ENCODE assay signal across 10 cellular contexts in genomic region chr20:47262365-47263013, GRCh38.
DNase-seq lines count a peak whose midpoint lies in the region; ATAC-seq and TF ChIP-seq lines count a peak whose summit lies in the region.
"Had no signal": no experiment of that assay in that cellular context is flagged by ENCODE, and none has a peak within 500 bp of the region (broad histone marks: within the 10 kb centered on the region; RNA-seq: fewer than 3 reads in every experiment).

No MANE protein-coding gene starts in this region.

- ATAC-seq in GM21528 (IDR thresholded peaks at IDR 0.05; ENCODE audit: low FRiP score, unreplicated experiment): peak; percentile 56

- intact Hi-C loops in dorsolateral prefrontal cortex (cut with DNase I): loop anchor here in 1 of 2 donors (10.0 kb wide), 1 partner anchor 232 kb away; no protein-coding TSS in a partner anchor

- TF ChIP-seq CTCF in GM12864 (IDR thresholded peaks at IDR 0.05; ENCODE audit: low read depth, low read length, missing control alignments): no peak
- no peak for TF ChIP-seq CTCF in dorsolateral prefrontal cortex (IDR thresholded peaks at IDR 0.05 in 54 of 56, conservative IDR thresholded peaks at IDR 0.05 in 2 of 56; ENCODE audit: low read depth in 1 of 56, partially characterized antibody in 56 of 56)

- no peaks in the 10 kb centered on the region for H3K27me3 ChIP-seq in dorsolateral prefrontal cortex

- H3K27ac ChIP-seq in dorsolateral prefrontal cortex: peak overlapping the region in 47 of 59 donors; percentile 6 to 84 (median 62)
- H3K27ac ChIP-seq: PC-9 had no signal

- DNase-seq in GM12864 (ENCODE audit: low read depth) (peak; percentile 68), NCI-H1092 (lab: John Stamatoyannopoulos, UW) (peak; percentile 87), dorsolateral prefrontal cortex (no peak), 8988T (no peak), mucosa of gallbladder (ENCODE audit: low spot score) (no peak), NCI-H2196 treated with DMSO at 0.1 percent for 48 hours (lab: John Stamatoyannopoulos, UW; ENCODE audit: unreplicated experiment) (no peak), ACHN (no peak)
- DNase-seq: kidney, PC-9 had no signal

- in situ Hi-C loops in ACHN (cut with HindIII; ENCODE audit: low pct_ligation_motif_present, low pct_unique_long_range_greater_than_20kb, low sequenced_read_pairs): no loop called here

- peak overlapping the region; percentile 40 for H3K4me3 ChIP-seq in GM12864 (ENCODE audit: low read depth, low read length)
- H3K4me3 ChIP-seq in dorsolateral prefrontal cortex: no peak overlapping the region
- H3K4me3 ChIP-seq: PC-9 had no signal

Comparison
In these comparisons a context has a peak if more than half of its experiments do, and no peak if none do; other contexts are left out.
1. DNase-seq: peak in GM12864 (single experiment) and NCI-H1092 (single experiment); none in dorsolateral prefrontal cortex (0 of 10), 8988T (single experiment), mucosa of gallbladder (single experiment), NCI-H2196 treated with DMSO at 0.1 percent for 48 hours (single experiment) and ACHN (single experiment).